In the genomic region with DNA sequence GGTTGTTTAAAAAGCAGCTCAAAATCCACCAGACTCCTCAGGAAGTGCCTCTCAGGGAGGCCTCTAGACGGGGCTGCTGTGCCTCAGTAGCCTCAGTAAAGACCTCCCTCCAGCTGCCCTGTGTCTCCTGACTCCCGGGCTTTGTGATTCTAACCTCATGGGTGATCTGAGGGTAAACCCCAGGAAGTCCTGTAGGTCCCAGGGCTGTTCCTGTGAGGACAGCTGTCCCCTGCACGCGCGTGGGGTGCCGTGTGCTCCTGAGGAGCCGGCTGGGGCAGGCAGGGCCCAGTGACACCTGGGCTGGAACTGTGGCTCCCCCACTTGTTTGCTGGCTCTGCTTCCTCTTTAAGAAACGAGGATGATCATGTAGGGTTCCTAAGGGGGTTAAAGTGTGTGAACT, we compare ENCODE assay signal across 8 cellular contexts.
DNase-seq lines count a peak whose midpoint lies in the region; ATAC-seq and TF ChIP-seq lines count a peak whose summit lies in the region.
"Not testable (repeated sequence)": the region's sequence is repeated elsewhere in the genome, so short reads cannot be mapped to it uniquely, and the experiment has no call there.

No MANE protein-coding gene starts in this region.

- not testable (repeated sequence) for H3K4me3 ChIP-seq in HEK293 (ENCODE audit: low read depth, low read length); OCI-LY3 (ENCODE audit: low read length); fibroblast of villous mesenchyme (ENCODE audit: low read depth, low read length); mesenchymal stem cell (ENCODE audit: insufficient read depth in 1 of 2, low read depth in 1 of 2, low read length in 2 of 2); smooth muscle cell

- not testable (repeated sequence) for H4K20me1 ChIP-seq in OCI-LY3 (ENCODE audit: insufficient read depth, low read length)
- H4K20me1 ChIP-seq in smooth muscle cell (ENCODE audit: low read depth) = peaks cover 15% of the 10 kb centered on the region

- 50% methylated on average over 6 of the region's 8 CpGs for WGBS in mesenchymal stem cell
- 33% methylated on average over 8 of the region's 8 CpGs for WGBS in smooth muscle cell (ENCODE audit: low lambda C conversion rate)

- H3K79me2 ChIP-seq in OCI-LY3 (ENCODE audit: low read length) = not testable (repeated sequence)
- H3K79me2 ChIP-seq in smooth muscle cell (ENCODE audit: low read depth) = peaks cover 21% of the 10 kb centered on the region

- not testable (repeated sequence) for H3K36me3 ChIP-seq in HEK293 (ENCODE audit: control insufficient read depth in 2 of 2, insufficient read depth in 1 of 2, low read length in 2 of 2); OCI-LY3 (replicated peaks; ENCODE audit: low read depth, low read length); mesenchymal stem cell (ENCODE audit: control insufficient read depth in 1 of 2, insufficient read depth in 2 of 2, low read depth in 1 of 2, low read length in 2 of 2); smooth muscle cell (ENCODE audit: low read depth)

- H3K27me3 Mint-ChIP-seq in activated CD8-positive, alpha-beta T cell treated with anti-CD3 and anti-CD28 coated beads for 36 hours = not testable (repeated sequence)

- not testable (repeated sequence) for H3K27me3 ChIP-seq in OCI-LY3 (ENCODE audit: low read depth, low read length); mesenchymal stem cell (ENCODE audit: control insufficient read depth in 1 of 2, insufficient read depth in 1 of 2, low read length in 2 of 2); smooth muscle cell (ENCODE audit: low read depth)

- H2BK120ac ChIP-seq in mesenchymal stem cell (ENCODE audit: low read depth, low read length) = peak overlapping the region; percentile 73

- peak overlapping the region in 1 of 2 experiments; percentile 87 for H3K4ac ChIP-seq in mesenchymal stem cell (ENCODE audit: low read depth in 1 of 2, low read length in 2 of 2)

- not testable (repeated sequence) for H3K4me3 Mint-ChIP-seq in activated CD8-positive, alpha-beta T cell treated with anti-CD3 and anti-CD28 coated beads for 36 hours

- not testable (repeated sequence) for H3F3A ChIP-seq in smooth muscle cell (ENCODE audit: low read depth)

- not testable (repeated sequence) for H2BK5ac ChIP-seq in mesenchymal stem cell (ENCODE audit: low read depth, low read length, poor library complexity, severe bottlenecking)

- H3K18ac ChIP-seq in mesenchymal stem cell (ENCODE audit: low read depth in 1 of 2, low read length in 2 of 2) = peak overlapping the region in 1 of 2 experiments; percentile 4

- peak overlapping the region; percentile 89 for H4K91ac ChIP-seq in mesenchymal stem cell (ENCODE audit: low read length)

- ATAC-seq in activated CD8-positive, alpha-beta T cell treated with anti-CD3 and anti-CD28 coated beads for 36 hours = peak; percentile 4

- H3K4me2 ChIP-seq in OCI-LY3 (ENCODE audit: low read length) = peak overlapping the region; percentile 52
- not testable (repeated sequence) for H3K4me2 ChIP-seq in mesenchymal stem cell (ENCODE audit: low read length, poor library complexity, severe bottlenecking)
- peak overlapping the region; percentile 77 for H3K4me2 ChIP-seq in smooth muscle cell

- DNase-seq in AG08395 (ENCODE audit: low spot score) (peak; percentile 1), amniotic epithelial cell (ENCODE audit: low read depth) (peak; percentile 10), fibroblast of villous mesenchyme (ENCODE audit: low read depth) (peak; percentile 49), mesenchymal stem cell (peak; percentile 54)
- not testable (repeated sequence) for DNase-seq in activated CD8-positive, alpha-beta T cell treated with anti-CD3 and anti-CD28 coated beads for 36 hours; smooth muscle cell (lab: John Stamatoyannopoulos, UW; ENCODE audit: unreplicated experiment)

- not testable (repeated sequence) for H2BK12ac ChIP-seq in mesenchymal stem cell (ENCODE audit: low read length in 2 of 2)

- H2BK15ac ChIP-seq in mesenchymal stem cell (ENCODE audit: low read depth, poor library complexity, severe bottlenecking) = not testable (repeated sequence)

- not testable (repeated sequence) for H3K23ac ChIP-seq in mesenchymal stem cell (ENCODE audit: low read length in 2 of 2)

- H3K4me1 ChIP-seq in HEK293 (ENCODE audit: control insufficient read depth, insufficient read depth, low read length); smooth muscle cell (ENCODE audit: low read depth): not testable (repeated sequence)
- peaks cover 45% of the 10 kb centered on the region for H3K4me1 ChIP-seq in OCI-LY3 (ENCODE audit: low read length)
- H3K4me1 ChIP-seq in mesenchymal stem cell (ENCODE audit: control insufficient read depth, insufficient read depth, low read depth, low read length) = peaks cover 11% of the 10 kb centered on the region

- not testable (repeated sequence) for H3K14ac ChIP-seq in mesenchymal stem cell (ENCODE audit: low read length in 2 of 2)

- H3K79me1 ChIP-seq in mesenchymal stem cell (replicated peaks; ENCODE audit: low read length, poor library complexity, severe bottlenecking) = not testable (repeated sequence)

- H3K4me1 Mint-ChIP-seq in activated CD8-positive, alpha-beta T cell treated with anti-CD3 and anti-CD28 coated beads for 36 hours (ENCODE audit: low read depth) = peaks cover 27% of the 10 kb centered on the region

- not testable (repeated sequence) for H3K9me3 Mint-ChIP-seq in activated CD8-positive, alpha-beta T cell treated with anti-CD3 and anti-CD28 coated beads for 36 hours

- TF ChIP-seq CTCF in HEK293 (tag by site-specific recombination; IDR thresholded peaks at IDR 0.05); activated CD8-positive, alpha-beta T cell treated with anti-CD3 and anti-CD28 coated beads for 36 hours (IDR thresholded peaks at IDR 0.05); smooth muscle cell (IDR thresholded peaks at IDR 0.05; ENCODE audit: borderline replicate concordance, insufficient read depth, poor library complexity, severe bottlenecking): not testable (repeated sequence)
- TF ChIP-seq CTCF in OCI-LY3 (IDR thresholded peaks at IDR 0.05; ENCODE audit: low read depth, low read length) (peak; percentile 8; the same call in 1 of the 2 replicates), fibroblast of villous mesenchyme (IDR thresholded peaks at IDR 0.05; ENCODE audit: insufficient read depth, low read depth, low read length) (peak; percentile 18)

- POLR2A ChIA-PET in HEK293 (lab: Yijun Ruan, JAX); activated CD8-positive, alpha-beta T cell treated with anti-CD3 and anti-CD28 coated beads for 36 hours (lab: Charles Lee): not testable (repeated sequence)

- CTCF ChIA-PET in HEK293 (lab: Yijun Ruan, JAX); activated CD8-positive, alpha-beta T cell treated with anti-CD3 and anti-CD28 coated beads for 36 hours (lab: Charles Lee): not testable (repeated sequence)

- H3K9ac ChIP-seq in OCI-LY3 (ENCODE audit: low read length) = peak overlapping the region; percentile 29; the same call in 1 of the 2 replicates
- peak overlapping the region; percentile 59 for H3K9ac ChIP-seq in mesenchymal stem cell (ENCODE audit: low read length)
- H3K9ac ChIP-seq in smooth muscle cell (ENCODE audit: low read depth) = peak overlapping the region; percentile 83

- H2AFZ ChIP-seq in OCI-LY3 (ENCODE audit: low read depth, low read length); mesenchymal stem cell (ENCODE audit: low read depth, low read length); smooth muscle cell (ENCODE audit: low read depth): not testable (repeated sequence)

- not testable (repeated sequence) for H3K27ac ChIP-seq in HEK293 (ENCODE audit: extremely low read depth, low read depth, low read length)
- peak overlapping the region; percentile 67 for H3K27ac ChIP-seq in OCI-LY3 (ENCODE audit: low read length)
- H3K27ac ChIP-seq in mesenchymal stem cell (ENCODE audit: low read length, poor library complexity, severe bottlenecking) = peak overlapping the region; percentile 23
- H3K27ac ChIP-seq in smooth muscle cell (ENCODE audit: low read depth) = peak overlapping the region; percentile 97

- not testable (repeated sequence) for H3K36me3 Mint-ChIP-seq in activated CD8-positive, alpha-beta T cell treated with anti-CD3 and anti-CD28 coated beads for 36 hours (ENCODE audit: low read depth)

- H2AK5ac ChIP-seq in mesenchymal stem cell (ENCODE audit: low read length, severe bottlenecking) = peak overlapping the region; percentile 49

- H4K8ac ChIP-seq in mesenchymal stem cell (ENCODE audit: low read length) = peak overlapping the region; percentile 97

- not testable (repeated sequence) for H3K9me3 ChIP-seq in HEK293 (ENCODE audit: control insufficient read depth, insufficient read depth, low read depth, low read length); OCI-LY3 (ENCODE audit: insufficient read depth, low read length); mesenchymal stem cell (ENCODE audit: control insufficient read depth, low read length); smooth muscle cell (replicated peaks; ENCODE audit: low read depth)

- H3K27ac Mint-ChIP-seq in activated CD8-positive, alpha-beta T cell treated with anti-CD3 and anti-CD28 coated beads for 36 hours = peak overlapping the region; percentile 86

- intact Hi-C loops in activated CD8-positive, alpha-beta T cell treated with anti-CD3 and anti-CD28 coated beads for 36 hours (cut with micrococcal nuclease) = not testable (repeated sequence)

TF ChIP-seq in HEK293, 187 proteins besides CTCF, POLR2A, EP300 and RAD21:
- peak; percentile 37 for TF ChIP-seq ZIC2 (tag by site-specific recombination; IDR thresholded peaks at IDR 0.05)
- TF ChIP-seq GLIS1 (tag by site-specific recombination; IDR thresholded peaks at IDR 0.05) = peak; percentile 47

Comparison
In these comparisons a context has a peak if more than half of its experiments do, and no peak if none do; other contexts are left out.
1. H3K9ac ChIP-seq: peak in every context shown above with its lines; median percentile 83 in smooth muscle cell; 59 in mesenchymal stem cell; 29 in OCI-LY3.